14 cellular contexts compared by ENCODE assay signal in genomic region chr9:95459218-95459617, GRCh38.
"Had no signal": no experiment of that assay in that cellular context is flagged by ENCODE, and none has a peak within 500 bp of the region (broad histone marks: within the 10 kb centered on the region; RNA-seq: fewer than 3 reads in every experiment).

No MANE protein-coding gene starts in this region.

- H3K36me3 ChIP-seq: brain microvascular endothelial cell had no signal

- ATAC-seq: activated CD4-positive, CD25-positive, alpha-beta regulatory T cell treated with anti-CD3 and anti-CD28 coated beads, Interleukin-2, amount 50 U/mL, for 24 hours; psoas muscle; right lobe of liver had no signal

- H3K27ac ChIP-seq: brain microvascular endothelial cell, psoas muscle, right lobe of liver, thoracic aorta had no signal

- H3K4me3 ChIP-seq: esophagus squamous epithelium, psoas muscle, right lobe of liver, thoracic aorta had no signal

- H3K27me3 ChIP-seq: brain microvascular endothelial cell, esophagus squamous epithelium, right lobe of liver had no signal

- H3K9me3 ChIP-seq: esophagus squamous epithelium, psoas muscle, right lobe of liver, thoracic aorta had no signal

- DNase-seq: activated CD4-positive, alpha-beta T cell treated with anti-CD3 and anti-CD28 coated beads, Interleukin-2, amount 50 U/mL, for 1 hour; activated CD8-positive, alpha-beta memory T cell treated with anti-CD3 and anti-CD28 coated beads for 24 hours; activated gamma-delta T cell treated with Interleukin-2 at 50 U/mL for 16 hours; amygdala; brain microvascular endothelial cell; cortex of kidney; effector CD4-positive, alpha-beta T cell; esophagus squamous epithelium; kidney glomerular epithelial cell; psoas muscle; right lobe of liver; T-helper 2 cell had no signal

- H3K4me1 ChIP-seq: right lobe of liver had no signal
